ENCODE assay signal across 10 cellular contexts in genomic region chr5:172906888-172907287, GRCh38. TPM values are rescaled to one million over a fixed set of nuclear protein-coding genes. Genes with fewer than 3 reads are reported as not detected.
DNase-seq lines count a peak whose midpoint lies in the region; ATAC-seq and TF ChIP-seq lines count a peak whose summit lies in the region.
"Had no signal": no experiment of that assay in that cellular context is flagged by ENCODE, and none has a peak within 500 bp of the region (broad histone marks: within the 10 kb centered on the region; RNA-seq: fewer than 3 reads in every experiment).

No MANE protein-coding gene starts in this region.

- no peak for TF ChIP-seq EP300 in stomach (IDR thresholded peaks at IDR 0.05)

- no peak overlapping the region for H2AFZ ChIP-seq in hepatocyte

- peak; percentile 19 for ATAC-seq in GM21529 (IDR thresholded peaks at IDR 0.05; ENCODE audit: unreplicated experiment)
- ATAC-seq in RWPE2 (ENCODE audit: low read depth): no peak

- TF ChIP-seq CTCF in RWPE2 (IDR thresholded peaks at IDR 0.05; ENCODE audit: poor library complexity, severe bottlenecking) (no peak), hepatocyte (IDR thresholded peaks at IDR 0.05; ENCODE audit: poor library complexity) (no peak), stomach (IDR thresholded peaks at IDR 0.05) (no peak)

- no peaks in the 10 kb centered on the region for H3K9me2 ChIP-seq in hepatocyte (replicated peaks; ENCODE audit: insufficient read depth)

- no peaks in the 10 kb centered on the region for H3K79me2 ChIP-seq in hepatocyte

- in situ Hi-C loops in KBM-7 (cut with MboI; ENCODE audit: low pct_unique_long_range_greater_than_20kb, low sequenced_read_pairs): no loop called here

- TF ChIP-seq POLR2A in stomach (IDR thresholded peaks at IDR 0.05): no peak

- H3K36me3 ChIP-seq in RWPE2 (ENCODE audit: low read depth): peaks cover 34% of the 10 kb centered on the region
- no peaks in the 10 kb centered on the region for H3K36me3 ChIP-seq in hepatocyte (replicated peaks; ENCODE audit: insufficient read depth, low read depth)
- peaks cover 9 to 26% (median 24%) of the 10 kb centered on the region in 4 donors for H3K36me3 ChIP-seq in stomach
- H3K36me3 ChIP-seq in SJCRH30: no peaks in the 10 kb centered on the region

- WGBS in hepatocyte (ENCODE audit: low lambda C conversion rate, missing lambda C conversion rate): 85% methylated on average over 9 of the region's 10 CpGs
- WGBS in stomach, 5 donors: 78 to 89% (median 82%) methylated on average over 10 of the region's 10 CpGs

- no peaks in the 10 kb centered on the region for H4K20me1 ChIP-seq in hepatocyte (ENCODE audit: insufficient read depth, poor library complexity, severe bottlenecking)

- H3K9me3 ChIP-seq in RWPE2 (ENCODE audit: severe bottlenecking) (no peaks in the 10 kb centered on the region), hepatocyte (ENCODE audit: low read depth) (no peaks in the 10 kb centered on the region), stomach (no peaks in the 10 kb centered on the region), SJCRH30 (replicated peaks) (no peaks in the 10 kb centered on the region)

- H3K4me2 ChIP-seq in hepatocyte: no peak overlapping the region

- DNase-seq in RWPE2 (ENCODE audit: low spot score): no peak
- DNase-seq in hepatocyte (ENCODE audit: low spot score): no peak
- DNase-seq in stomach: no peak
- no peak for DNase-seq in A172 (ENCODE audit: low spot score)
- no peak for DNase-seq in cortex of kidney (lab: John Stamatoyannopoulos, UW)
- DNase-seq in KBM-7: no peak
- DNase-seq in SJCRH30: no peak
- DNase-seq: islet precursor cell, NCI-H1930 had no signal

- intact Hi-C loops in stomach (cut with DNase I; ENCODE audit: low total_unique reads): no loop called here

- H3K27ac ChIP-seq in RWPE2 (ENCODE audit: poor library complexity, severe bottlenecking) (peak overlapping the region; percentile 100), hepatocyte (peak overlapping the region; percentile 99), stomach (peak overlapping the region in 4 of 5 donors; percentile 92 to 98 (median 94)), SJCRH30 (no peak overlapping the region)

- H3K4me1 ChIP-seq in RWPE2 (ENCODE audit: insufficient read depth, poor library complexity, severe bottlenecking) (peaks cover 46% of the 10 kb centered on the region), hepatocyte (ENCODE audit: insufficient read depth) (peaks cover 36% of the 10 kb centered on the region), stomach (peaks cover 45 to 78% (median 58%) of the 10 kb centered on the region in 4 donors), SJCRH30 (peaks cover 24% of the 10 kb centered on the region)

- no peak overlapping the region for H3K4me3 ChIP-seq in RWPE2 (ENCODE audit: severe bottlenecking)
- H3K4me3 ChIP-seq in hepatocyte: no peak overlapping the region
- no peak overlapping the region for H3K4me3 ChIP-seq in stomach
- no peak overlapping the region for H3K4me3 ChIP-seq in SJCRH30

- H3K27me3 ChIP-seq in RWPE2 (ENCODE audit: insufficient read depth, poor library complexity, severe bottlenecking): no peaks in the 10 kb centered on the region
- H3K27me3 ChIP-seq in hepatocyte: no peaks in the 10 kb centered on the region
- no peaks in the 10 kb centered on the region for H3K27me3 ChIP-seq in stomach
- no peaks in the 10 kb centered on the region for H3K27me3 ChIP-seq in SJCRH30

RNA-seq across cellular contexts. Expression of gene RPL26L1, which starts 52.3 kb away (rescaled TPM):
- total RNA-seq in hepatocyte (48.0 and 51.5 TPM in 2 replicates), stomach (10 to 100 TPM in 4 of 5 donors, 1 to 10 TPM in 1; 7.0 to 51.6 (median 21.9) TPM)
- polyA plus RNA-seq in hepatocyte (55.2 and 69.1 TPM in 2 replicates), stomach (10 to 100 TPM; 39.9 to 62.1 (median 60.8) TPM)
- total RNA-seq in A172 (2014; rRNA removed; shearing (Covaris generic)): 187 and 205 TPM in 2 replicates
- 65.6 and 71.2 TPM in 2 replicates for total RNA-seq in SJCRH30 (2014; rRNA removed; shearing (Covaris generic))
